In genomic region chr22:27499121-27499520, GRCh38 we compare ENCODE assay signal across 1 cellular context.
TF ChIP-seq lines count a peak whose summit lies in the region.

No MANE protein-coding gene starts in this region.

TF ChIP-seq in HEK293, 187 proteins besides CTCF, POLR2A, EP300 and RAD21 (continued from another document):
- TF ChIP-seq ZNF133 (tag by site-specific recombination; IDR thresholded peaks at IDR 0.05) (no peak), ZNF521 (tag by site-specific recombination; IDR thresholded peaks at IDR 0.05) (no peak), INSM2 (tag by site-specific recombination; IDR thresholded peaks at IDR 0.05) (no peak), ZNF670 (tag by site-specific recombination; IDR thresholded peaks at IDR 0.05; ENCODE audit: low read depth) (no peak), ZNF830 (tag by site-specific recombination; IDR thresholded peaks at IDR 0.05; ENCODE audit: low read depth) (no peak), ZNF518A (tag by site-specific recombination; conservative IDR thresholded peaks at IDR 0.05; ENCODE audit: low read depth) (no peak), ZNF585B (tag by site-specific recombination; IDR thresholded peaks at IDR 0.05) (no peak), ZNF341 (tag by site-specific recombination; IDR thresholded peaks at IDR 0.05; ENCODE audit: low read depth) (peak; percentile 21; the same call in 1 of the 2 replicates), ZNF530 (tag by site-specific recombination; IDR thresholded peaks at IDR 0.05; ENCODE audit: low read depth) (no peak), ZNF146 (tag by site-specific recombination; IDR thresholded peaks at IDR 0.05) (no peak), ZNF292 (tag by site-specific recombination; IDR thresholded peaks at IDR 0.05; ENCODE audit: borderline replicate concordance, low read depth) (no peak), ZNF239 (tag by site-specific recombination; IDR thresholded peaks at IDR 0.05) (no peak), ZNF654 (tag by site-specific recombination; IDR thresholded peaks at IDR 0.05; ENCODE audit: low read depth) (no peak), ZNF768 (tag by site-specific recombination; IDR thresholded peaks at IDR 0.05) (no peak), KLF1 (tag by site-specific recombination; IDR thresholded peaks at IDR 0.05) (peak; percentile 68), ZXDB (tag by site-specific recombination; IDR thresholded peaks at IDR 0.05) (no peak), RBAK (tag by site-specific recombination; IDR thresholded peaks at IDR 0.05) (no peak), EGR2 (tag by site-specific recombination; IDR thresholded peaks at IDR 0.05; ENCODE audit: low read depth) (no peak), ZNF10 (tag by site-specific recombination; IDR thresholded peaks at IDR 0.05) (no peak)
